ENCODE assay signal across 12 cellular contexts in the genomic region with DNA sequence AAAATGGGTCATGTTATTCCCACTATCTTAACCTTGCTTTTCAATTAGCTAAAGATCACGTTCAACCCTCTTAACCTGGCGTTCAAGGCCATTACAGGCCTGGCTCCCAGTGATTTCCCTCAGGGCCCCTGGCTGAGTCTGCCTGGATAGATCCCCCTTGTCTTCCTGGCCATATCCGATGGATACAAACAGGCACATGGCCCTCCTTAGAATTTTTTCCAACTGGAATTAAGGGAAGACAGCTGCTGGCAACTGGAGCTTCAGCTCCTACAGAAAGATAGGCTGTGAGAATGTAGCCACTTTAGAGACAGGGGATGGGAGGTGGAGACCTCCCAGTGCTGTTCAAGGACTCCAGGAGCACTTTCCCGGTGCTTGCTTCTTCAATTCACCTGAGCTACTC.
A peak's percentile ranks its signal among the peaks of the same experiment; 100 is the strongest.
DNase-seq lines count a peak whose midpoint lies in the region; TF ChIP-seq lines count a peak whose summit lies in the region.
"Had no signal": no experiment of that assay in that cellular context is flagged by ENCODE, and none has a peak within 500 bp of the region (broad histone marks: within the 10 kb centered on the region; RNA-seq: fewer than 3 reads in every experiment).

No MANE protein-coding gene starts in this region.

- H3K4me1 ChIP-seq in mammary epithelial cell (ENCODE audit: insufficient read depth, low read length) = peaks cover 17% of the 10 kb centered on the region
- H3K4me1 ChIP-seq in ascending aorta = peaks cover 5 to 38% of the 10 kb centered on the region in 2 donors
- H3K4me1 ChIP-seq in trophoblast cell (ENCODE audit: control insufficient read depth in 1 of 2, insufficient read depth in 2 of 2, low read length in 2 of 2) = peaks cover 11 to 16% of the 10 kb centered on the region in 2 experiments

- no peaks in the 10 kb centered on the region for H3K9me3 Mint-ChIP-seq in MCF 10A (ENCODE audit: unreplicated experiment)
- H3K9me3 Mint-ChIP-seq in chondrocyte (ENCODE audit: low read depth) = no peaks in the 10 kb centered on the region

- BruUV-seq in mammary epithelial cell (replicated peaks; lab: Mats Ljungman, UMichigan) (no TSS peak), MCF 10A (replicated peaks; lab: Mats Ljungman, UMichigan) (no TSS peak)

- no peak overlapping the region for H2BK5ac ChIP-seq in trophoblast cell (ENCODE audit: low read depth, low read length, poor library complexity)

- peak overlapping the region; percentile 13 for H3K4me2 ChIP-seq in mammary epithelial cell (ENCODE audit: insufficient read depth, low read depth, low read length)
- no peak overlapping the region for H3K4me2 ChIP-seq in trophoblast cell (ENCODE audit: low read length)
- H3K4me2 ChIP-seq: BLaER1 had no signal

- H2BK120ac ChIP-seq in trophoblast cell (ENCODE audit: insufficient read depth, low read length, poor library complexity) = peak overlapping the region; percentile 6

- POLR2A ChIA-PET in MCF 10A (lab: Yijun Ruan, JAX) = interaction anchor here (0.7 kb wide), 1 partner anchor 19 kb away, joined by 3 read pairs; no protein-coding TSS in a partner anchor

- H3K27ac Mint-ChIP-seq in MCF 10A (ENCODE audit: low read depth, unreplicated experiment) = no peak overlapping the region
- H3K27ac Mint-ChIP-seq in chondrocyte (ENCODE audit: unreplicated experiment) = no peak overlapping the region

- DNase-seq in mammary epithelial cell (no peak), MCF 10A (ENCODE audit: unreplicated experiment) (no peak), ascending aorta (ENCODE audit: low spot score in 2 of 2) (no peak), trophoblast cell (no peak), NAMALWA (ENCODE audit: low spot score) (no peak), chondrocyte (ENCODE audit: low spot score) (no peak), NCI-H1417 treated with DMSO at 0.1 percent for 48 hours (lab: John Stamatoyannopoulos, UW) (no peak)
- DNase-seq: DMS 273 treated with DMSO at 0.1 percent for 48 hours, HCEC 1CT had no signal

- H3K4me3 Mint-ChIP-seq in MCF 10A (ENCODE audit: unreplicated experiment) = no peak overlapping the region
- no peak overlapping the region for H3K4me3 Mint-ChIP-seq in chondrocyte (ENCODE audit: unreplicated experiment)

- no peak overlapping the region for H4K12ac ChIP-seq in trophoblast cell (ENCODE audit: low read depth, low read length)

- no peaks in the 10 kb centered on the region for H4K20me1 ChIP-seq in mammary epithelial cell (ENCODE audit: insufficient read depth, low read length)
- H4K20me1 ChIP-seq: BLaER1 had no signal

- H3K9me3 ChIP-seq in mammary epithelial cell (replicated peaks; ENCODE audit: insufficient read depth, low read length) = no peaks in the 10 kb centered on the region
- no peaks in the 10 kb centered on the region for H3K9me3 ChIP-seq in ascending aorta
- no peaks in the 10 kb centered on the region for H3K9me3 ChIP-seq in trophoblast cell (ENCODE audit: insufficient read depth, low read depth, low read length)

- no peak overlapping the region for H3K27ac ChIP-seq in mammary epithelial cell (ENCODE audit: insufficient read depth, low read depth, low read length)
- peak overlapping the region; percentile 35 to 58 for H3K27ac ChIP-seq in ascending aorta
- no peak overlapping the region for H3K27ac ChIP-seq in trophoblast cell (ENCODE audit: low read depth, low read length)
- H3K27ac ChIP-seq: BLaER1 had no signal

- H3K4me3 ChIP-seq in mammary epithelial cell (replicated peaks in 1 of 3; ENCODE audit: insufficient read depth in 1 of 3, low read depth in 2 of 3, low read length in 3 of 3) (no peak overlapping the region), ascending aorta (no peak overlapping the region), trophoblast cell (ENCODE audit: low read depth, low read length) (no peak overlapping the region)
- H3K4me3 ChIP-seq: BLaER1, GM12878, K562 had no signal

- TF ChIP-seq CTCF in mammary epithelial cell (conservative IDR thresholded peaks at IDR 0.05 in 1 of 2, IDR thresholded peaks at IDR 0.05 in 1 of 2; ENCODE audit: extremely low read depth in 1 of 2, insufficient read depth in 1 of 2, low read depth in 1 of 2, low read length in 2 of 2) = no peak
- TF ChIP-seq CTCF in MCF 10A (IDR thresholded peaks at IDR 0.05; ENCODE audit: unreplicated experiment) = no peak
- TF ChIP-seq CTCF in ascending aorta (IDR thresholded peaks at IDR 0.05) = no peak
- no peak for TF ChIP-seq CTCF in chondrocyte (IDR thresholded peaks at IDR 0.05)

- 63% methylated on average over 4 of the region's 4 CpGs for whole genome bisulfite sequencing in mammary epithelial cell (ENCODE audit: low coverage, missing lambda C conversion rate)
- WGBS in trophoblast cell (ENCODE audit: extremely low coverage, insufficient coverage, insufficient read length) = no CpG with 5 or more reads among the region's 4 CpGs

- H3K27me3 ChIP-seq in mammary epithelial cell (ENCODE audit: insufficient read depth, low read length) (no peaks in the 10 kb centered on the region), ascending aorta (no peaks in the 10 kb centered on the region), trophoblast cell (ENCODE audit: insufficient read depth, low read length) (no peaks in the 10 kb centered on the region)
- H3K27me3 ChIP-seq: BLaER1 had no signal

- no peak overlapping the region for H3K14ac ChIP-seq in trophoblast cell (ENCODE audit: low read length)

- H3K36me3 Mint-ChIP-seq in MCF 10A (ENCODE audit: insufficient read depth, unreplicated experiment) = peaks cover 19% of the 10 kb centered on the region
- H3K36me3 Mint-ChIP-seq in chondrocyte (ENCODE audit: low read depth) = peaks cover 28% of the 10 kb centered on the region

- H3K18ac ChIP-seq in trophoblast cell (ENCODE audit: low read length) = no peak overlapping the region

- no peak overlapping the region for H3K9ac ChIP-seq in mammary epithelial cell (ENCODE audit: insufficient read depth, low read length)
- no peak overlapping the region for H3K9ac ChIP-seq in trophoblast cell (ENCODE audit: low read length)
- H3K9ac ChIP-seq: BLaER1 had no signal

- no peak overlapping the region for H3K23ac ChIP-seq in trophoblast cell (ENCODE audit: low read length)

- H3K4ac ChIP-seq in trophoblast cell (ENCODE audit: low read depth, low read length) = no peak overlapping the region

- no peak overlapping the region for H4K8ac ChIP-seq in trophoblast cell (ENCODE audit: low read depth, low read length)

- CTCF ChIA-PET in mammary epithelial cell (lab: Charles Lee; ENCODE audit: low non-redundant PET) = no interaction called here
- CTCF ChIA-PET in MCF 10A (lab: Yijun Ruan, JAX) = interaction anchor here (0.8 to 1.6 kb wide), 2 partner anchors 9 to 482 kb away, joined by 3 read pairs; no protein-coding TSS in a partner anchor

- no peaks in the 10 kb centered on the region for H3K4me1 Mint-ChIP-seq in MCF 10A (ENCODE audit: insufficient read depth, unreplicated experiment)
- H3K4me1 Mint-ChIP-seq in chondrocyte (ENCODE audit: low read depth) = no peaks in the 10 kb centered on the region

- in situ Hi-C loops in mammary epithelial cell (cut with MboI; ENCODE audit: low sequenced_read_pairs in 2 of 2) = no loop called here

- H3K79me2 ChIP-seq in mammary epithelial cell (ENCODE audit: insufficient read depth, low read length) (no peaks in the 10 kb centered on the region), trophoblast cell (ENCODE audit: control insufficient read depth, insufficient read depth, low read length, poor library complexity) (no peaks in the 10 kb centered on the region)

- H2AK5ac ChIP-seq in trophoblast cell (ENCODE audit: low read length) = no peak overlapping the region

- H2BK12ac ChIP-seq in trophoblast cell (ENCODE audit: low read length) = peak overlapping the region; percentile 61

- H3K36me3 ChIP-seq in mammary epithelial cell (ENCODE audit: insufficient read depth, low read length) = peaks cover 2% of the 10 kb centered on the region
- H3K36me3 ChIP-seq in ascending aorta = peaks cover 0 to 11% of the 10 kb centered on the region in 2 donors
- H3K36me3 ChIP-seq in trophoblast cell (ENCODE audit: control insufficient read depth in 1 of 2, insufficient read depth in 2 of 2, low read length in 2 of 2) = peaks cover 2 to 6% of the 10 kb centered on the region in 2 experiments

- intact Hi-C loops in mammary epithelial cell (cut with micrococcal nuclease) (no loop called here), MCF 10A (cut with micrococcal nuclease) (no loop called here), ascending aorta (cut with DNase I) (no loop called here)

- H3K27me3 Mint-ChIP-seq in MCF 10A (ENCODE audit: insufficient read depth, unreplicated experiment) (no peaks in the 10 kb centered on the region), chondrocyte (ENCODE audit: low read depth) (no peaks in the 10 kb centered on the region)

- no peak overlapping the region for H4K91ac ChIP-seq in trophoblast cell (ENCODE audit: low read depth, low read length)

- peaks cover 7% of the 10 kb centered on the region for H3K79me1 ChIP-seq in trophoblast cell (ENCODE audit: low read length)

- dilution Hi-C loops in mammary epithelial cell (cut with HindIII; ENCODE audit: low sequenced_read_pairs) = no loop called here

- H2AFZ ChIP-seq in mammary epithelial cell (ENCODE audit: low read depth, low read length) (no peak overlapping the region), trophoblast cell (ENCODE audit: insufficient read depth, low read length, poor library complexity) (no peak overlapping the region)

Comparison
In these comparisons a context has a peak if more than half of its experiments do, and no peak if none do; other contexts are left out.
1. H3K27ac ChIP-seq: peak in ascending aorta (2 of 2); none in mammary epithelial cell (single experiment) and trophoblast cell (single experiment).